In the genomic region with DNA sequence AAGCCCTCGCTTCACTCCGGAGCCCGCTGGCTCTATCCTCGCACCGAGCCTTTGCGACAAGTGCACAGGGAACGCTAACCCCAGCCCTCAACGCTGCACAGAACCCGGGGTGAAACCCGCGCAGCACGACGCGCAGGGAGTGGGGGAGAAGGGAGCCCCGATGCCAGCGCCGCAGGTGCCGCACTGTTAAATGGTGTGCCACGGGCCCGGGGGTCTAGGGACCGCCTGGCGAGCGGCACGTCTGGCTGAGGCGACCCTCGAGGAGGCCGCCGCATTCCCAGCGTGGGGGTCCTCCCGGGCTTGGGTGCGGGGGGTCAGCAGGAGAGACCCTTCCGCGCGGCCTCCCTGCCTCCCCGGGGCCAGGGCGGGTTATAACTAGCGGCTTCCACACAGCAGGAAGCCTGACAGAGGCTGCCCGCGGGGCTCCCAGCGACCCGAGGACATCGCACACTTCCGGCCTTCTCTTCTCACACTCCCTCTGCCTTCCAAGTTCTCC, we compare ENCODE assay signal across 8 cellular contexts. TPM values are rescaled to one million over a fixed set of nuclear protein-coding genes. Genes with fewer than 3 reads are reported as not detected.
A peak's percentile ranks its signal among the peaks of the same experiment; 100 is the strongest.
DNase-seq lines count a peak whose midpoint lies in the region; ATAC-seq and TF ChIP-seq lines count a peak whose summit lies in the region.

No MANE protein-coding gene starts in this region.

- no peaks in the 10 kb centered on the region for H3K36me3 Mint-ChIP-seq in activated naive CD4-positive, alpha-beta T cell treated with anti-CD3 and anti-CD28 coated beads for 36 hours (ENCODE audit: low read depth)

- peaks cover 0 to 29% of the 10 kb centered on the region in 2 donors for H3K4me1 ChIP-seq in right atrium auricular region

- no peaks in the 10 kb centered on the region for H3K9me3 ChIP-seq in KOPT-K1 (ENCODE audit: insufficient read depth, low read length, poor library complexity, severe bottlenecking)
- H3K9me3 ChIP-seq in right atrium auricular region, result no peaks in the 10 kb centered on the region

- H3K27ac ChIP-seq in KOPT-K1 (ENCODE audit: low read depth, low read length, poor library complexity, severe bottlenecking) (peak overlapping the region; percentile 91), right atrium auricular region (peak overlapping the region; percentile 77 to 82)

- CTCF ChIA-PET in activated naive CD4-positive, alpha-beta T cell treated with anti-CD3 and anti-CD28 coated beads for 36 hours (lab: Charles Lee), result interaction anchor here (1.0 to 8.3 kb wide), 5 partner anchors 137 to 147 kb away, joined by 3 to 94 read pairs (median 5); no protein-coding TSS in a partner anchor

- H3K9me3 Mint-ChIP-seq in activated naive CD4-positive, alpha-beta T cell treated with anti-CD3 and anti-CD28 coated beads for 36 hours, result no peaks in the 10 kb centered on the region

- peaks cover 9% of the 10 kb centered on the region for H3K4me1 Mint-ChIP-seq in activated naive CD4-positive, alpha-beta T cell treated with anti-CD3 and anti-CD28 coated beads for 36 hours (ENCODE audit: low read depth)

- intact Hi-C loops in activated naive CD4-positive, alpha-beta T cell treated with anti-CD3 and anti-CD28 coated beads for 36 hours (cut with micrococcal nuclease), result loop anchor here (1.0 to 2.0 kb wide), 7 partner anchors 8 to 1016 kb away; a partner anchor contains a TSS

- no peaks in the 10 kb centered on the region for H3K27me3 ChIP-seq in right atrium auricular region

- DNase-seq in CMK (ENCODE audit: low read depth) (peak; percentile 55), right atrium auricular region (ENCODE audit: low spot score) (peak; percentile 67), 8988T (no peak), HuH-7 (ENCODE audit: low spot score) (no peak)
- DNase-seq in activated naive CD4-positive, alpha-beta T cell treated with anti-CD3 and anti-CD28 coated beads for 36 hours, result peak; percentile 59
- DNase-seq in stimulated activated CD4-positive, alpha-beta T cell treated with anti-CD3 and anti-CD28 coated beads, Interleukin-1b, Interleukin-23, amount 100 ng/mL, for 24 hours (ENCODE audit: low read depth in 4 of 4, low spot score in 1 of 4), result peak in 3 of 4 experiments; percentile 17 to 31 (median 26)

- H3K4me3 ChIP-seq in right atrium auricular region, result peak overlapping the region; percentile 40 to 64

- peak overlapping the region; percentile 88 for H3K27ac Mint-ChIP-seq in activated naive CD4-positive, alpha-beta T cell treated with anti-CD3 and anti-CD28 coated beads for 36 hours

- peak overlapping the region; percentile 81 for H3K4me3 Mint-ChIP-seq in activated naive CD4-positive, alpha-beta T cell treated with anti-CD3 and anti-CD28 coated beads for 36 hours

- H3K27me3 Mint-ChIP-seq in activated naive CD4-positive, alpha-beta T cell treated with anti-CD3 and anti-CD28 coated beads for 36 hours (ENCODE audit: low read depth), result no peaks in the 10 kb centered on the region

- TF ChIP-seq CTCF in right atrium auricular region (IDR thresholded peaks at IDR 0.05), result no peak

- no peaks in the 10 kb centered on the region for H3K36me3 ChIP-seq in KOPT-K1 (ENCODE audit: insufficient read depth, low read length)
- H3K36me3 ChIP-seq in right atrium auricular region, result no peaks in the 10 kb centered on the region

- peak; percentile 41 for ATAC-seq in GM21447 (IDR thresholded peaks at IDR 0.05; ENCODE audit: unreplicated experiment)

RNA-seq across cellular contexts. Expression of a gene that starts 23.8 kb away (rescaled TPM):
- not detected for total RNA-seq in activated naive CD4-positive, alpha-beta T cell treated with anti-CD3 and anti-CD28 coated beads for 36 hours
- not detected for total RNA-seq in right atrium auricular region

Comparison
In these comparisons a context has a peak if more than half of its experiments do, and no peak if none do; other contexts are left out.
1. DNase-seq: peak in CMK (single experiment), activated naive CD4-positive, alpha-beta T cell treated with anti-CD3 and anti-CD28 coated beads for 36 hours (single experiment), right atrium auricular region (single experiment) and stimulated activated CD4-positive, alpha-beta T cell treated with anti-CD3 and anti-CD28 coated beads, Interleukin-1b, Interleukin-23, amount 100 ng/mL, for 24 hours (3 of 4); none in 8988T (single experiment) and HuH-7 (single experiment).